ENCODE assay signal across 8 cellular contexts in genomic region chr2:217943379-217944321, GRCh38. TPM values are rescaled to one million over a fixed set of nuclear protein-coding genes. Genes with fewer than 3 reads are reported as not detected.
DNase-seq lines count a peak whose midpoint lies in the region; ATAC-seq, FAIRE-seq and TF ChIP-seq lines count a peak whose summit lies in the region.

No MANE protein-coding gene starts in this region.

- no peak for TF ChIP-seq POLR2A in K562 (conservative IDR thresholded peaks at IDR 0.05)

- TF ChIP-seq CTCF in K562 (IDR thresholded peaks at IDR 0.05 in 2 of 3, conservative IDR thresholded peaks at IDR 0.05 in 1 of 3; ENCODE audit: insufficient read depth in 2 of 3, low read depth in 1 of 3, low read length in 3 of 3): peak in 2 of 3 experiments; percentile 23 to 29; a peak in 3 of 6 replicates

- peak; percentile 91 for DNase-seq in ELF-1 (ENCODE audit: low read depth, low spot score)
- DNase-seq in NCI-H2171 (lab: John Stamatoyannopoulos, UW): peak; percentile 43
- DNase-seq in K562 (ENCODE audit: extremely low read depth in 1 of 4, low spot score in 3 of 4): peak; percentile 41 to 79 (median 74)
- DNase-seq in iPS-NIHi7 (ENCODE audit: extremely low spot score): peak; percentile 98
- no peak for DNase-seq in skeletal muscle cell (ENCODE audit: low read depth)

- H3K9me1 ChIP-seq in K562 (ENCODE audit: control insufficient read depth, insufficient read depth, low read length): no peaks in the 10 kb centered on the region

- no TSS peak for BruUV-seq in K562 (replicated peaks; lab: Mats Ljungman, UMichigan)

- H3K79me2 ChIP-seq in K562 (ENCODE audit: control insufficient read depth, insufficient read depth, low read length): no peaks in the 10 kb centered on the region

- H3K9ac ChIP-seq in K562 (ENCODE audit: insufficient read depth in 1 of 2, low read depth in 2 of 2, low read length in 2 of 2): peak overlapping the region in 1 of 2 experiments; percentile 52; a peak in 1 of 4 replicates

- 0% methylated on average over 9 of the region's 16 CpGs for WGBS in K562 (ENCODE audit: insufficient coverage, low coverage, missing lambda C conversion rate)

- POLR2A ChIA-PET in K562 (lab: Yijun Ruan, JAX): interaction anchor here (0.7 to 1.6 kb wide), 3 partner anchors 13 to 16 kb away, joined by 3 to 5 read pairs (median 3); no protein-coding TSS in a partner anchor

- no peak for TF ChIP-seq RAD21 in K562 (CRISPR knock-in tag; conservative IDR thresholded peaks at IDR 0.05 in 1 of 2, IDR thresholded peaks at IDR 0.05 in 1 of 2)

- H3K4me3 ChIP-seq in K562 (no peak overlapping the region), skeletal muscle cell (ENCODE audit: low read depth, low read length) (peak overlapping the region; percentile 50)

- H3K4me1 ChIP-seq in K562 (replicated peaks in 1 of 2; ENCODE audit: control insufficient read depth in 2 of 2, insufficient read depth in 2 of 2, low read length in 2 of 2): peaks cover 2 to 7% of the 10 kb centered on the region in 2 experiments; a peak in 3 of 5 replicates

- in situ Hi-C loops in K562 (cut with MboI): no loop called here

- FAIRE-seq in K562 (lab: Jason Lieb, UNC): no peak

- H3K36me3 ChIP-seq in K562 (ENCODE audit: control insufficient read depth, insufficient read depth, low read length): no peaks in the 10 kb centered on the region

- ATAC-seq in K562: peak; percentile 99
- ATAC-seq in HG03520 (IDR thresholded peaks at IDR 0.05; ENCODE audit: unreplicated experiment): no peak
- ATAC-seq in GM18870 (IDR thresholded peaks at IDR 0.05; ENCODE audit: unreplicated experiment): no peak
- ATAC-seq in GM18511 (IDR thresholded peaks at IDR 0.05; ENCODE audit: unreplicated experiment): no peak

- TF ChIP-seq EP300 in K562 (IDR thresholded peaks at IDR 0.05; ENCODE audit: low read length): no peak

- no peaks in the 10 kb centered on the region for H4K20me1 ChIP-seq in K562 (replicated peaks; ENCODE audit: control insufficient read depth, insufficient read depth, low read length)

- intact Hi-C loops in K562 (cut with micrococcal nuclease): no loop called here

- H2AFZ ChIP-seq in K562 (ENCODE audit: low read depth, low read length): no peak overlapping the region

- H3K27me3 ChIP-seq in K562 (ENCODE audit: control insufficient read depth in 2 of 2, insufficient read depth in 2 of 2, low read length in 2 of 2): peaks cover 0 to 24% of the 10 kb centered on the region in 2 experiments; a peak in 3 of 5 replicates

- no peak overlapping the region for H3K27ac ChIP-seq in K562 (ENCODE audit: extremely low read depth, low read depth, low read length)

- H3K4me2 ChIP-seq in K562 (ENCODE audit: insufficient read depth, low read length): no peak overlapping the region; the same call in 1 of the 2 replicates

- no peaks in the 10 kb centered on the region for H3K9me3 ChIP-seq in K562 (replicated peaks; ENCODE audit: control insufficient read depth, insufficient read depth, low read depth, low read length)

- CTCF ChIA-PET in K562 (lab: Yijun Ruan, JAX; ENCODE audit: low intra/inter-chr PET ratio): interaction anchor here (0.8 kb wide), 1 partner anchor 45 kb away, joined by 3 read pairs; no protein-coding TSS in a partner anchor

TF ChIP-seq in K562, 482 proteins besides CTCF, POLR2A, EP300 and RAD21:
- TF ChIP-seq ATF3 (IDR thresholded peaks at IDR 0.05) (0 out of 2 replicates have a peak, but pooled peaks have one; percentile 27), ATF3 (CRISPR knock-in tag; conservative IDR thresholded peaks at IDR 0.05) (no peak), NR2C2 (CRISPR knock-in tag; IDR thresholded peaks at IDR 0.05) (no peak), NR2C2 (tag; IDR thresholded peaks at IDR 0.05) (peak; percentile 68), VEZF1 (CRISPR knock-in tag; IDR thresholded peaks at IDR 0.05) (peak; percentile 27; the same call in 1 of the 2 replicates), PCBP2 (IDR thresholded peaks at IDR 0.05; ENCODE audit: low read depth, low read length, poor library complexity, severe bottlenecking) (no peak), DACH1 (IDR thresholded peaks at IDR 0.05; ENCODE audit: partially characterized antibody) (no peak), YY1 (IDR thresholded peaks at IDR 0.05; ENCODE audit: borderline replicate concordance in 1 of 3, control insufficient read depth in 1 of 3, extremely low read depth in 1 of 3, insufficient read depth in 3 of 3, insufficient read length in 1 of 3, insufficient replicate concordance in 2 of 3, low read depth in 1 of 3, low read length in 2 of 3) (peak in 2 of 3 experiments; percentile 37 to 45), JUND (IDR thresholded peaks at IDR 0.05; ENCODE audit: borderline replicate concordance, low read depth, low read length) (no peak), JUND (tag; IDR thresholded peaks at IDR 0.05; ENCODE audit: borderline replicate concordance, low read depth, low read length) (peak; percentile 27; the same call in 1 of the 3 replicates), ZHX1 (conservative IDR thresholded peaks at IDR 0.05; ENCODE audit: low read length) (no peak)

RNA-seq across cellular contexts. Expression of gene TNS1, which starts 59.1 kb away (rescaled TPM):
- total RNA-seq in K562 (2011; cell fraction: chromatin; rRNA removed; ENCODE audit: low replicate concordance): 5.0 and 10.2 TPM in 2 replicates
- total RNA-seq in K562 (2011; cell fraction: nucleolus; rRNA removed): 3.6 and 5.0 TPM in 2 replicates
- total RNA-seq in K562 (2011; cell fraction: nucleoplasm; rRNA removed): 4.4 and 9.5 TPM in 2 replicates
- total RNA-seq in K562 (2014; rRNA removed): 0.77 and 1.0 TPM in 2 replicates
- total RNA-seq in K562 (2014; rRNA removed; fragmentation: Illumina TruSeq; extraction: Trizol): 0.47 and 0.51 TPM in 2 replicates
- total RNA-seq in K562 (2015; rRNA removed; fragmentation: Illumina TruSeq; extraction: Trizol): 0.18 and 0.23 TPM in 2 replicates
- total RNA-seq in K562 (2021): 1.9 and 2.0 TPM in 2 replicates
- 0.61 and 1.3 TPM in 2 replicates for polyA plus RNA-seq in K562 (2011; rRNA removed)
- polyA plus RNA-seq in K562 (2011; cell fraction: cytosol; rRNA removed): 0.44 and 1.1 TPM in 2 replicates
- 0.86 and 3.4 TPM in 2 replicates for polyA plus RNA-seq in K562 (2011; cell fraction: nucleus; rRNA removed)
- polyA plus RNA-seq in K562 (2012): 1.7 and 1.9 TPM in 2 replicates
- 1.8 and 2.7 TPM in 2 replicates for polyA plus RNA-seq in K562 (2014; fragmentation: Illumina TruSeq; extraction: Trizol)
- polyA plus RNA-seq in K562 (2014; fragmentation: Nextera tagmentation; extraction: Ambion mirVana): under 1 TPM; 0.13 to 0.18 TPM
- polyA plus RNA-seq in K562 (2014; rRNA removed): 1.1 and 1.4 TPM in 2 replicates
- 1.4 and 1.6 TPM in 2 replicates for polyA minus RNA-seq in K562 (2011; rRNA and poly(A)+ RNA removed)
- polyA minus RNA-seq in K562 (2011; cell fraction: cytosol; rRNA and poly(A)+ RNA removed): 1.3 and 2.3 TPM in 2 replicates
- 1.9 and 2.8 TPM in 2 replicates for polyA minus RNA-seq in K562 (2011; cell fraction: nucleus; rRNA and poly(A)+ RNA removed)
